In genomic region chr7:357531-358209, GRCh38 we compare ENCODE assay signal across 1 cellular context.
TF ChIP-seq lines count a peak whose summit lies in the region.

No MANE protein-coding gene starts in this region.

TF ChIP-seq in K562, 482 proteins besides CTCF, POLR2A, EP300 and RAD21:
- TF ChIP-seq CBX8 (IDR thresholded peaks at IDR 0.05; ENCODE audit: borderline replicate concordance, extremely low read depth, low read depth, low read length, poor library complexity, severe bottlenecking) (no peak), IRF9 (tag; IDR thresholded peaks at IDR 0.05) (no peak), MEIS2 (IDR thresholded peaks at IDR 0.05; ENCODE audit: partially characterized antibody) (peak; percentile 3), PCBP1 (IDR thresholded peaks at IDR 0.05; ENCODE audit: low read depth, low read length, poor library complexity, severe bottlenecking) (no peak), RFX1 (IDR thresholded peaks at IDR 0.05) (no peak), HES1 (IDR thresholded peaks at IDR 0.05; ENCODE audit: low read depth) (no peak), CHAMP1 (IDR thresholded peaks at IDR 0.05) (no peak)
